ENCODE assay signal across 16 cellular contexts in the genomic region with DNA sequence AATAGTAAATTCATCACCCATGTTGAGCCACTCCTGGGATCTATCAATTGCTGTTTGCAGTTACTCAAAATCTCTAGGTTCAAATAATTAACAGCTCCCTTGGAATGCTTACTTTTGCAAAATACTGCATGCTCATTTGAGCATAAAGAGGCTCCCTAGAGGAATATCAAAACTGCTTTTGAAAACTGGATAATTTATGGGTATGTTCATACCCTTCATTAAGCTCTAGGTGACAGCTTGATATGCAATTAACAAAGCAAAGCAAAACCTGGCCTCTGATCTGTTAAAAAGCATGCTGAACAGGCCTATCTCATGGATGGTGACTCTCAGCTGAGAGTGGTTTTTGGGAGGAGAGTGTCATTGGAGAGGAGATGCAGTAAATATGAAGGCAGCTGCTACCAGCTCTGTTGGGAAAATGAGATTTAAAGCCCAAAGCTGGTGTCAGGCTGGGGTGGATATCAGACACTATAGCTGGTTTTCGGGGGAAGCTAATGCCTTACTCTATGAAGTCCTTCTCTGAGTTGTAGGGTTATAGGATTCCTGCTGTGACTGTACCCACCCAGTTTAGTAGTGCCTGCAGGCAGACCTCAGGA.
DNase-seq lines count a peak whose midpoint lies in the region; FAIRE-seq and TF ChIP-seq lines count a peak whose summit lies in the region.
"Had no signal": no experiment of that assay in that cellular context is flagged by ENCODE, and none has a peak within 500 bp of the region (broad histone marks: within the 10 kb centered on the region; RNA-seq: fewer than 3 reads in every experiment).

No MANE protein-coding gene starts in this region.

- H3K4me2 ChIP-seq in endothelial cell of umbilical vein (ENCODE audit: insufficient read depth, low read length) = no peak overlapping the region

- dilution Hi-C loops in endothelial cell of umbilical vein (cut with MboI; ENCODE audit: extremely low pct_ligation_motif_present, low sequenced_read_pairs) = no loop called here

- H3K4me3 ChIP-seq in endothelial cell of umbilical vein (replicated peaks in 1 of 3; ENCODE audit: insufficient read depth in 1 of 3, low read depth in 1 of 3, low read length in 3 of 3) (no peak overlapping the region), dorsolateral prefrontal cortex (no peak overlapping the region)
- H3K4me3 ChIP-seq: cardiac muscle cell, left ventricle myocardium inferior, prostate gland had no signal

- POLR2A ChIA-PET in endothelial cell of umbilical vein (lab: Charles Lee) = no interaction called here

- no peaks in the 10 kb centered on the region for H3K79me2 ChIP-seq in endothelial cell of umbilical vein (ENCODE audit: control insufficient read depth, insufficient read depth, low read length)

- H3K9ac ChIP-seq in endothelial cell of umbilical vein (replicated peaks; ENCODE audit: extremely low read depth, insufficient read depth, low read length) = no peak overlapping the region

- H3K27ac ChIP-seq in endothelial cell of umbilical vein (ENCODE audit: insufficient read depth, low read depth, low read length) (peak overlapping the region; percentile 33), caudate nucleus (ENCODE audit: low read depth, low read length) (no peak overlapping the region), dorsolateral prefrontal cortex (no peak overlapping the region)
- H3K27ac ChIP-seq: cardiac muscle cell, left ventricle myocardium inferior, prostate gland had no signal

- DNase-seq in NCI-H1436 treated with DMSO at 0.1 percent for 48 hours (lab: John Stamatoyannopoulos, UW) (peak; percentile 54), NCI-H1436 (lab: John Stamatoyannopoulos, UW) (no peak), NCI-H2171 treated with DMSO at 0.1 percent for 48 hours (lab: John Stamatoyannopoulos, UW) (peak; percentile 87), endothelial cell of umbilical vein (ENCODE audit: low read depth, low spot score) (no peak), renal cortical epithelial cell (ENCODE audit: low read depth) (peak; percentile 67), caudate nucleus (lab: John Stamatoyannopoulos, UW) (no peak), dorsolateral prefrontal cortex (no peak), HuH-7 (ENCODE audit: low spot score) (no peak)
- DNase-seq: 8988T; CD8-positive, alpha-beta memory T cell; effector CD8-positive, alpha-beta T cell; left ventricle myocardium inferior; NCI-H510A treated with DMSO at 0.1 percent for 48 hours; stimulated activated CD4-positive, alpha-beta T cell treated with anti-CD3 and anti-CD28 coated beads, Interleukin-15, amount 100 ng/mL, for 24 hours had no signal

- TF ChIP-seq CTCF in endothelial cell of umbilical vein (IDR thresholded peaks at IDR 0.05; ENCODE audit: extremely low read depth in 1 of 2, insufficient read depth in 1 of 2, low read depth in 1 of 2, low read length in 2 of 2) (no peak), dorsolateral prefrontal cortex (IDR thresholded peaks at IDR 0.05 in 54 of 56, conservative IDR thresholded peaks at IDR 0.05 in 2 of 56; ENCODE audit: low read depth in 1 of 56, partially characterized antibody in 56 of 56) (no peak)

- no peaks in the 10 kb centered on the region for H3K9me3 ChIP-seq in endothelial cell of umbilical vein (replicated peaks; ENCODE audit: control insufficient read depth, insufficient read depth, low read length)
- H3K9me3 ChIP-seq: prostate gland had no signal

- intact Hi-C loops in endothelial cell of umbilical vein (cut with micrococcal nuclease) (loop anchor here (5.0 to 10.0 kb wide), 2 partner anchors 97 to 325 kb away; no protein-coding TSS in a partner anchor), dorsolateral prefrontal cortex (cut with DNase I) (no loop called here)

- no peaks in the 10 kb centered on the region for H3K36me3 ChIP-seq in endothelial cell of umbilical vein (ENCODE audit: control insufficient read depth in 2 of 2, extremely low read depth in 1 of 2, insufficient read depth in 2 of 2, low read length in 2 of 2)
- H3K36me3 ChIP-seq: cardiac muscle cell, left ventricle myocardium inferior, prostate gland had no signal

- BruUV-seq in endothelial cell of umbilical vein (replicated peaks; lab: Mats Ljungman, UMichigan) = no TSS peak

- CTCF ChIA-PET in endothelial cell of umbilical vein (lab: Charles Lee) = interaction anchor here (1.0 to 3.1 kb wide), 7 partner anchors 10 to 789 kb away, joined by 3 to 15 read pairs (median 5); no protein-coding TSS in a partner anchor

- H2AFZ ChIP-seq in endothelial cell of umbilical vein (ENCODE audit: low read depth, low read length) = peak overlapping the region; percentile 4

- no peak for TF ChIP-seq POLR2A in endothelial cell of umbilical vein (IDR thresholded peaks at IDR 0.05; ENCODE audit: low read depth, low read length)

- peaks cover 42% of the 10 kb centered on the region for H3K4me1 ChIP-seq in endothelial cell of umbilical vein (ENCODE audit: control insufficient read depth, extremely low read depth, insufficient read depth, low read length)
- H3K4me1 ChIP-seq: left ventricle myocardium inferior, prostate gland had no signal

- FAIRE-seq in endothelial cell of umbilical vein (lab: Jason Lieb, UNC) = no peak

- no peaks in the 10 kb centered on the region for H3K27me3 ChIP-seq in endothelial cell of umbilical vein (ENCODE audit: control insufficient read depth in 2 of 2, insufficient read depth in 2 of 2, low read length in 2 of 2)
- H3K27me3 ChIP-seq in dorsolateral prefrontal cortex = no peaks in the 10 kb centered on the region
- H3K27me3 ChIP-seq: cardiac muscle cell had no signal

- no peaks in the 10 kb centered on the region for H4K20me1 ChIP-seq in endothelial cell of umbilical vein (replicated peaks; ENCODE audit: control insufficient read depth, extremely low read depth, insufficient read depth, low read length)

- H3K9me1 ChIP-seq in endothelial cell of umbilical vein (replicated peaks; ENCODE audit: control insufficient read depth, extremely low read depth, insufficient read depth, low read length) = no peaks in the 10 kb centered on the region

TF ChIP-seq in endothelial cell of umbilical vein, 7 proteins besides CTCF, POLR2A, EP300 and RAD21:
- TF ChIP-seq EZH2 (IDR thresholded peaks at IDR 0.05; ENCODE audit: borderline replicate concordance, low read depth, low read length, severe bottlenecking) (no peak), POLR2AphosphoS5 (IDR thresholded peaks at IDR 0.05; ENCODE audit: insufficient read depth, low read depth, low read length) (no peak), MYC (IDR thresholded peaks at IDR 0.05; ENCODE audit: low read depth, low read length) (no peak), JUN (IDR thresholded peaks at IDR 0.05; ENCODE audit: borderline replicate concordance, insufficient read depth, insufficient read length, low read depth) (no peak), FOS (IDR thresholded peaks at IDR 0.05; ENCODE audit: borderline replicate concordance, insufficient read depth, low read length) (no peak), GATA2 (IDR thresholded peaks at IDR 0.05; ENCODE audit: insufficient read depth, insufficient read length, low read depth, low read length) (no peak)
- TF ChIP-seq, protein P1, sequence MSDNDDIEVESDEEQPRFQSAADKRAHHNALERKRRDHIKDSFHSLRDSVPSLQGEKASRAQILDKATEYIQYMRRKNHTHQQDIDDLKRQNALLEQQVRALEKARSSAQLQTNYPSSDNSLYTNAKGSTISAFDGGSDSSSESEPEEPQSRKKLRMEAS (IDR thresholded peaks at IDR 0.05; ENCODE audit: insufficient read depth, insufficient read length) = no peak

Comparison
In these comparisons a context has a peak if more than half of its experiments do, and no peak if none do; other contexts are left out.
1. DNase-seq: peak in NCI-H1436 treated with DMSO at 0.1 percent for 48 hours (single experiment), NCI-H2171 treated with DMSO at 0.1 percent for 48 hours (single experiment) and renal cortical epithelial cell (single experiment); none in NCI-H1436 (single experiment), endothelial cell of umbilical vein (single experiment), caudate nucleus (0 of 61), dorsolateral prefrontal cortex (0 of 10) and HuH-7 (single experiment).